18 cellular contexts compared by ENCODE assay signal in genomic region chr12:98325003-98325402, GRCh38.
"Had no signal": no experiment of that assay in that cellular context is flagged by ENCODE, and none has a peak within 500 bp of the region (broad histone marks: within the 10 kb centered on the region; RNA-seq: fewer than 3 reads in every experiment).

No MANE protein-coding gene starts in this region.

- H3K27me3 ChIP-seq: MG63, SJSA1 had no signal

- H3K9me3 ChIP-seq: MG63, SJSA1 had no signal

- DNase-seq: Karpas-422, KBM-7, MG63, NCI-H1092 treated with DMSO at 0.1 percent for 48 hours, NCI-H1436, NCI-H187, NCI-H2029, NCI-H2171, NCI-H226, NCI-H446, NCI-H510A, NCI-H524 treated with DMSO at 0.1 percent for 48 hours, NCI-H774, Right ventricle myocardium superior, RPMI8226, SIG-M5 had no signal

- H3K27ac ChIP-seq: SJSA1, SK-N-MC had no signal

- H3K36me3 ChIP-seq: MG63, SJSA1 had no signal

- H3K4me3 ChIP-seq: MG63, SJSA1, SK-N-MC had no signal
